23 cellular contexts compared by ENCODE assay signal in the genomic region with DNA sequence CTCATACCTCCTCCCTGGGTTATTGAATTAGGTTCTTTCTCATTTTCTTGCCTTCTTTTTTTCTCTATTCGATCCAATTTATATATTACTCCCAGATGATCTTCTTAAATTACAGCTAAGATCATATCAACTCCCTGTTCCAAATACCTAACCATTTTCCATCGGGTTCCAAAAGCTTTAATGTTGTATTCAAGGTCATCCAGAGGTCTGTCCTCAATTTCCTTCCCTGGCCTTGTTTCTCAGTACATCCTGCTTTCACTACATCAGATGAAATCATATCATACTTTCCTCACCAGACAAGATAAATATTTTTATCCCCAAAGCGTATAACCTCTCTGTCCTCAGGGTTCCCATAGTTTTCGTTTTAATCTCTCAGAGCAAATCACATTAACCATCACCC. TPM values are rescaled to one million over a fixed set of nuclear protein-coding genes. Genes with fewer than 3 reads are reported as not detected.
"Had no signal": no experiment of that assay in that cellular context is flagged by ENCODE, and none has a peak within 500 bp of the region (broad histone marks: within the 10 kb centered on the region; RNA-seq: fewer than 3 reads in every experiment).

No MANE protein-coding gene starts in this region.

- H3K9me3 Mint-ChIP-seq: immature natural killer cell; naive B cell; natural killer cell; stimulated activated naive B cell treated with anti-CD40 and anti-IgM and Interleukin-4, amounts not matched to agents 10 μg/mL and 1 μg/mL and 100 μg/mL, for 72 hours had no signal

- H3K27ac Mint-ChIP-seq: immature natural killer cell; naive B cell; natural killer cell; progenitor cell of endocrine pancreas; stimulated activated naive B cell treated with anti-CD40 and anti-IgM and Interleukin-4, amounts not matched to agents 10 μg/mL and 1 μg/mL and 100 μg/mL, for 72 hours; type B pancreatic cell had no signal

- H3K36me3 ChIP-seq: left lung, lower lobe of right lung, ovary, right atrium auricular region, right lobe of liver, stomach, tibial nerve, uterus had no signal

- H3K27me3 ChIP-seq: left lung, ovary, right atrium auricular region, right lobe of liver, tibial nerve, uterus had no signal

- H3K4me1 ChIP-seq: left lung, lower lobe of right lung, right atrium auricular region, right lobe of liver, stomach, tibial nerve, uterus had no signal

- H3K4me2 ChIP-seq: smooth muscle cell had no signal

- H3K9me3 ChIP-seq: left lung, lower lobe of right lung, ovary, right atrium auricular region, right lobe of liver, stomach, tibial nerve, uterus had no signal

- H3K4me3 ChIP-seq: left lung, lower lobe of right lung, ovary, right atrium auricular region, right lobe of liver, smooth muscle cell, stomach, tibial nerve, uterus had no signal

- H3K27me3 Mint-ChIP-seq: progenitor cell of endocrine pancreas, type B pancreatic cell had no signal

- ATAC-seq: left colon; left lung; lower lobe of right lung; natural killer cell; right lobe of liver; stimulated activated naive B cell treated with anti-CD40 and anti-IgM and Interleukin-4, amounts not matched to agents 10 μg/mL and 1 μg/mL and 100 μg/mL, for 72 hours; stimulated activated naive CD8-positive, alpha-beta T cell treated with anti-CD3 and anti-CD28 coated beads, Interleukin-15, Interleukin-2, amounts not matched to agents 100 U/mL and 50 U/mL, for 24 hours had no signal

- H3K36me3 Mint-ChIP-seq: immature natural killer cell; naive B cell; natural killer cell; stimulated activated naive B cell treated with anti-CD40 and anti-IgM and Interleukin-4, amounts not matched to agents 10 μg/mL and 1 μg/mL and 100 μg/mL, for 72 hours; type B pancreatic cell had no signal

- DNase-seq: hypothalamus; immature natural killer cell; kidney; left colon; left lung; lower lobe of right lung; mammary epithelial cell; mesenchymal stem cell; naive B cell; natural killer cell; ovary; right lobe of liver; stimulated activated CD4-positive, alpha-beta T cell treated with anti-CD3 and anti-CD28 coated beads, Interleukin-2, amount 100 ng/mL, for 24 hours; stimulated activated CD4-positive, alpha-beta T cell treated with anti-CD3 and anti-CD28 coated beads, Interleukin-4, amount 100 ng/mL, for 1 hour; stimulated activated naive B cell treated with anti-CD40 and anti-IgM and Interleukin-4, amounts not matched to agents 10 μg/mL and 1 μg/mL and 100 μg/mL, for 72 hours; stimulated activated naive CD8-positive, alpha-beta T cell treated with anti-CD3 and anti-CD28 coated beads, Interleukin-15, Interleukin-2, amounts not matched to agents 100 U/mL and 50 U/mL, for 24 hours; stomach had no signal

- H3K27ac ChIP-seq: left lung, lower lobe of right lung, ovary, right atrium auricular region, right lobe of liver, stomach had no signal

- H3K4me3 Mint-ChIP-seq: immature natural killer cell; naive B cell; natural killer cell; stimulated activated naive B cell treated with anti-CD40 and anti-IgM and Interleukin-4, amounts not matched to agents 10 μg/mL and 1 μg/mL and 100 μg/mL, for 72 hours; type B pancreatic cell had no signal

- H3K4me1 Mint-ChIP-seq: immature natural killer cell; naive B cell; natural killer cell; stimulated activated naive B cell treated with anti-CD40 and anti-IgM and Interleukin-4, amounts not matched to agents 10 μg/mL and 1 μg/mL and 100 μg/mL, for 72 hours had no signal

RNA-seq across cellular contexts. Expression of gene GREB1L, which starts 36.3 kb away (rescaled TPM):
- total RNA-seq: natural killer cell had no signal
